8 cellular contexts compared by ENCODE assay signal in genomic region chr9:98807070-98807810, GRCh38. TPM values are rescaled to one million over a fixed set of nuclear protein-coding genes. Genes with fewer than 3 reads are reported as not detected.
A peak's percentile ranks its signal among the peaks of the same experiment; 100 is the strongest.
DNase-seq lines count a peak whose midpoint lies in the region; ATAC-seq and TF ChIP-seq lines count a peak whose summit lies in the region.

A gene with protein sequence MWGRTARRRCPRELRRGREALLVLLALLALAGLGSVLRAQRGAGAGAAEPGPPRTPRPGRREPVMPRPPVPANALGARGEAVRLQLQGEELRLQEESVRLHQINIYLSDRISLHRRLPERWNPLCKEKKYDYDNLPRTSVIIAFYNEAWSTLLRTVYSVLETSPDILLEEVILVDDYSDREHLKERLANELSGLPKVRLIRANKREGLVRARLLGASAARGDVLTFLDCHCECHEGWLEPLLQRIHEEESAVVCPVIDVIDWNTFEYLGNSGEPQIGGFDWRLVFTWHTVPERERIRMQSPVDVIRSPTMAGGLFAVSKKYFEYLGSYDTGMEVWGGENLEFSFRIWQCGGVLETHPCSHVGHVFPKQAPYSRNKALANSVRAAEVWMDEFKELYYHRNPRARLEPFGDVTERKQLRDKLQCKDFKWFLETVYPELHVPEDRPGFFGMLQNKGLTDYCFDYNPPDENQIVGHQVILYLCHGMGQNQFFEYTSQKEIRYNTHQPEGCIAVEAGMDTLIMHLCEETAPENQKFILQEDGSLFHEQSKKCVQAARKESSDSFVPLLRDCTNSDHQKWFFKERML (plus strand): TSS chr9:98807670. CDS start chr9:98807699, 29 bp downstream.

- H3K9me3 Mint-ChIP-seq in natural killer cell = no peaks in the 10 kb centered on the region

- DNase-seq in NCI-H2081 (lab: John Stamatoyannopoulos, UW) (peak; percentile 24 to 40), NCI-H2081 treated with DMSO at 0.1 percent for 48 hours (lab: John Stamatoyannopoulos, UW) (no peak), NCI-H146 (lab: John Stamatoyannopoulos, UW) (peak; percentile 64), epithelial cell of esophagus (ENCODE audit: low read depth) (no peak), natural killer cell (peak; percentile 47), suprapubic skin (ENCODE audit: low spot score in 2 of 2) (peak in 1 of 2 donors; percentile 60), MV-4-11 (lab: John Stamatoyannopoulos, UW) (no peak)
- peak; percentile 8 to 25 for DNase-seq in activated CD8-positive, alpha-beta memory T cell treated with anti-CD3 and anti-CD28 coated beads for 4 hours (ENCODE audit: low read depth in 2 of 2)

- H3K27ac ChIP-seq in suprapubic skin = peak within 1 kb of the TSS; percentile 34

- H3K9me3 ChIP-seq in suprapubic skin = no peaks in the 10 kb centered on the region

- 54% methylated on average over 7 of the region's 50 CpGs for WGBS in suprapubic skin

- intact Hi-C loops in natural killer cell (cut with micrococcal nuclease) = no loop called here

- H3K27me3 Mint-ChIP-seq in natural killer cell (ENCODE audit: low read depth in 2 of 2) = peaks cover 6 to 20% of the 10 kb centered on the region in 2 donors

- no peaks in the 10 kb centered on the region for H3K36me3 Mint-ChIP-seq in natural killer cell

- no peaks in the 10 kb centered on the region for H3K36me3 ChIP-seq in suprapubic skin

- H3K4me3 Mint-ChIP-seq in natural killer cell = peak within 1 kb of the TSS; percentile 93

- no peak for TF ChIP-seq EP300 in suprapubic skin (IDR thresholded peaks at IDR 0.05)

- H3K4me3 ChIP-seq in epithelial cell of esophagus (ENCODE audit: low read length) = peak within 1 kb of the TSS; percentile 43
- H3K4me3 ChIP-seq in suprapubic skin = peak within 1 kb of the TSS; percentile 59

- H3K27ac Mint-ChIP-seq in natural killer cell = peak within 1 kb of the TSS; percentile 16 to 53

- peak; percentile 83 to 90 (median 89) for ATAC-seq in natural killer cell

- peaks cover 18 to 41% of the 10 kb centered on the region in 2 donors for H3K4me1 Mint-ChIP-seq in natural killer cell

- H3K4me1 ChIP-seq in suprapubic skin = peaks cover 49% of the 10 kb centered on the region

- TF ChIP-seq POLR2A in suprapubic skin (IDR thresholded peaks at IDR 0.05) = no peak

- H3K27me3 ChIP-seq in suprapubic skin = peaks cover 15% of the 10 kb centered on the region

- TF ChIP-seq CTCF in epithelial cell of esophagus (IDR thresholded peaks at IDR 0.05; ENCODE audit: insufficient read depth, low read depth, low read length, missing control alignments) (no peak), natural killer cell (IDR thresholded peaks at IDR 0.05) (no peak), suprapubic skin (IDR thresholded peaks at IDR 0.05) (no peak)

RNA-seq across cellular contexts. Expression of the gene that starts here (rescaled TPM):
- total RNA-seq in natural killer cell (1 to 10 TPM; 9.1 to 9.4 (median 9.4) TPM), suprapubic skin (1 to 10 TPM; 1.4 to 8.0 (median 5.5) TPM)

Comparison
In these comparisons a context has a peak if more than half of its experiments do, and no peak if none do; other contexts are left out.
1. DNase-seq: peak in NCI-H2081 (2 of 2), NCI-H146 (single experiment), activated CD8-positive, alpha-beta memory T cell treated with anti-CD3 and anti-CD28 coated beads for 4 hours (2 of 2) and natural killer cell (single experiment); none in NCI-H2081 treated with DMSO at 0.1 percent for 48 hours (single experiment), epithelial cell of esophagus (single experiment) and MV-4-11 (single experiment).